In genomic region chr16:75238853-75239371, GRCh38 we compare ENCODE assay signal across 11 cellular contexts. TPM values are rescaled to one million over a fixed set of nuclear protein-coding genes. Genes with fewer than 3 reads are reported as not detected.
DNase-seq lines count a peak whose midpoint lies in the region; ATAC-seq, FAIRE-seq and TF ChIP-seq lines count a peak whose summit lies in the region.
"Had no signal": no experiment of that assay in that cellular context is flagged by ENCODE, and none has a peak within 500 bp of the region (broad histone marks: within the 10 kb centered on the region; RNA-seq: fewer than 3 reads in every experiment).

No MANE protein-coding gene starts in this region.

- no peaks in the 10 kb centered on the region for H3K36me3 Mint-ChIP-seq in CD8-positive, alpha-beta T cell

- no peak overlapping the region for H3K4me3 Mint-ChIP-seq in CD8-positive, alpha-beta T cell

- H3K27me3 Mint-ChIP-seq in CD8-positive, alpha-beta T cell (ENCODE audit: low read depth): no peaks in the 10 kb centered on the region

- H3K27me3 ChIP-seq in BJ (ENCODE audit: control insufficient read depth, insufficient read depth, low read length) (no peaks in the 10 kb centered on the region), pancreas (no peaks in the 10 kb centered on the region)
- H3K27me3 ChIP-seq in CD8-positive, alpha-beta T cell (ENCODE audit: insufficient read depth, low read length): no peaks in the 10 kb centered on the region

- CTCF ChIA-PET in BJ (lab: Yijun Ruan, JAX) (interaction anchor here (1.1 to 1.2 kb wide), 2 partner anchors 9 to 40 kb away, joined by 4 read pairs; no protein-coding TSS in a partner anchor), RWPE1 (lab: Yijun Ruan, JAX) (interaction anchor here (1.1 kb wide), 1 partner anchor 146 kb away, joined by 3 read pairs; no protein-coding TSS in a partner anchor)
- CTCF ChIA-PET in CD8-positive, alpha-beta T cell (lab: Charles Lee): interaction anchor here (13.3 kb wide), 1 partner anchor 143 kb away, joined by 214 read pairs; no protein-coding TSS in a partner anchor

- intact Hi-C loops in pancreas (cut with DNase I): loop anchor here in 1 of 3 donors (5.0 kb wide), 1 partner anchor 143 kb away; no protein-coding TSS in a partner anchor
- intact Hi-C loops in CD8-positive, alpha-beta T cell (cut with DNase I, micrococcal nuclease): no loop called here

- TF ChIP-seq CTCF in BJ (IDR thresholded peaks at IDR 0.05; ENCODE audit: insufficient read depth, low read depth, low read length) (peak; percentile 40; the same call in 1 of the 2 replicates), RWPE1 (conservative IDR thresholded peaks at IDR 0.05; ENCODE audit: low read depth) (no peak), fibroblast of pulmonary artery (IDR thresholded peaks at IDR 0.05; ENCODE audit: low read length, missing control alignments) (peak; percentile 20), pancreas (IDR thresholded peaks at IDR 0.05) (no peak)
- no peak for TF ChIP-seq CTCF in CD8-positive, alpha-beta T cell (IDR thresholded peaks at IDR 0.05)

- ATAC-seq in pancreas: peak; percentile 1 to 10 (median 6)
- no peak for ATAC-seq in CD8-positive, alpha-beta T cell

- H3K9me3 Mint-ChIP-seq in CD8-positive, alpha-beta T cell: no peaks in the 10 kb centered on the region

- peaks cover 71% of the 10 kb centered on the region for H3K36me3 ChIP-seq in BJ (ENCODE audit: control insufficient read depth, insufficient read depth, low read length)
- peaks cover 0 to 36% (median 12%) of the 10 kb centered on the region in 3 donors for H3K36me3 ChIP-seq in pancreas
- no peaks in the 10 kb centered on the region for H3K36me3 ChIP-seq in CD8-positive, alpha-beta T cell (ENCODE audit: insufficient read depth, low read length)

- H3K4me1 Mint-ChIP-seq in CD8-positive, alpha-beta T cell (ENCODE audit: low read depth): peaks cover under 1% of the 10 kb centered on the region

- peaks cover 17 to 24% (median 17%) of the 10 kb centered on the region in 3 donors for H3K4me1 ChIP-seq in pancreas
- H3K4me1 ChIP-seq in CD8-positive, alpha-beta T cell (ENCODE audit: insufficient read depth, low read length): no peaks in the 10 kb centered on the region

- DNase-seq in BJ (ENCODE audit: low read depth) (no peak), RWPE1 (ENCODE audit: low spot score) (no peak), fibroblast of pulmonary artery (ENCODE audit: low read depth) (no peak), pancreas (peak in 1 of 6 donors; percentile 33), RCC 7860 (ENCODE audit: low spot score) (no peak), NCI-H526 treated with DMSO at 0.1 percent for 48 hours (lab: John Stamatoyannopoulos, UW) (no peak), NCI-H2107 treated with DMSO at 0.1 percent for 48 hours (lab: John Stamatoyannopoulos, UW; ENCODE audit: unreplicated experiment) (no peak)
- DNase-seq in CD8-positive, alpha-beta T cell: no peak
- DNase-seq: WERI-Rb-1 had no signal

- POLR2A ChIA-PET in BJ (lab: Charles Lee) (interaction anchor here (0.6 kb wide), 1 partner anchor 87 kb away, joined by 3 read pairs; no protein-coding TSS in a partner anchor), RWPE1 (lab: Yijun Ruan, JAX; ENCODE audit: low non-redundant PET) (no interaction called here)
- POLR2A ChIA-PET in CD8-positive, alpha-beta T cell (lab: Charles Lee): no interaction called here

- no peak overlapping the region for H3K27ac Mint-ChIP-seq in CD8-positive, alpha-beta T cell

- WGBS in pancreas, 2 donors: 28 to 44% methylated on average over 9 to 10 of the region's 10 CpGs

- H3K9me3 ChIP-seq in pancreas: no peaks in the 10 kb centered on the region
- no peaks in the 10 kb centered on the region for H3K9me3 ChIP-seq in CD8-positive, alpha-beta T cell (ENCODE audit: low read length)

- FAIRE-seq in pancreas (lab: Jason Lieb, UNC) (no peak), RCC 7860 (lab: Jason Lieb, UNC) (no peak)

- H3K4me3 ChIP-seq in BJ (ENCODE audit: low read depth, low read length) (no peak overlapping the region), fibroblast of pulmonary artery (replicated peaks; ENCODE audit: low read depth, low read length) (no peak overlapping the region), pancreas (no peak overlapping the region)
- no peak overlapping the region for H3K4me3 ChIP-seq in CD8-positive, alpha-beta T cell (ENCODE audit: low read depth, low read length)

- H3K27ac ChIP-seq in RWPE1 (peak overlapping the region; percentile 90), pancreas (peak overlapping the region; percentile 2 to 74 (median 42))
- no peak overlapping the region for H3K27ac ChIP-seq in CD8-positive, alpha-beta T cell (ENCODE audit: low read depth, low read length)
- H3K27ac ChIP-seq: KMS-11, WERI-Rb-1 had no signal

RNA-seq across cellular contexts. Expression of gene BCAR1, which starts 12.5 kb away (rescaled TPM):
- 28.9 and 57.3 TPM in 2 replicates for polyA plus RNA-seq in BJ (2011; rRNA removed)
- 26.4 and 33.4 TPM in 2 replicates for polyA minus RNA-seq in BJ (2011; rRNA and poly(A)+ RNA removed)
- 10 to 100 TPM; 30.1 to 56.9 (median 40.4) TPM for total RNA-seq in pancreas
- 10 to 100 TPM; 60.1 to 66.7 TPM for polyA plus RNA-seq in pancreas
- total RNA-seq in CD8-positive, alpha-beta T cell: not detected

RNA-seq across cellular contexts. Expression of gene CTRB1, which starts 20.1 kb away (rescaled TPM):
- polyA plus RNA-seq in BJ (2011; rRNA removed) (not detected in 2 replicates), pancreas (over 10,000 TPM; 23,150 to 29,718 TPM)
- not detected in 2 replicates for polyA minus RNA-seq in BJ (2011; rRNA and poly(A)+ RNA removed)
- total RNA-seq in pancreas: over 10,000 TPM; 14,339 to 37,242 (median 26,937) TPM
- not detected for total RNA-seq in CD8-positive, alpha-beta T cell
- total RNA-seq: ureter had no signal

RNA-seq across cellular contexts. Expression of gene CTRB2, which starts 32.0 kb away (rescaled TPM):
- polyA plus RNA-seq in BJ (2011; rRNA removed): not detected in 2 replicates
- polyA minus RNA-seq in BJ (2011; rRNA and poly(A)+ RNA removed): not detected in 2 replicates
- over 10,000 TPM; 36,685 to 57,899 (median 39,778) TPM for total RNA-seq in pancreas
- over 10,000 TPM; 20,002 to 30,463 TPM for polyA plus RNA-seq in pancreas
- total RNA-seq in CD8-positive, alpha-beta T cell: not detected
- total RNA-seq: ureter had no signal

Comparison
In these comparisons a context has a peak if more than half of its experiments do, and no peak if none do; other contexts are left out.
1. CTCF ChIP-seq: peak in BJ (single experiment) and fibroblast of pulmonary artery (single experiment); none in RWPE1 (single experiment), pancreas (0 of 4) and CD8-positive, alpha-beta T cell (single experiment).
2. RNA of gene BCAR1, which starts 12.5 kb away (total RNA-seq): 30.1 to 56.9 TPM in pancreas; not detected in CD8-positive, alpha-beta T cell; every median in the first group is over 10 times any median in the second.
3. RNA of gene CTRB1, which starts 20.1 kb away (total RNA-seq): 14,339 to 37,242 TPM in pancreas; not detected in CD8-positive, alpha-beta T cell; every median in the first group is over 1,000 times any median in the second.
4. RNA of gene CTRB2, which starts 32.0 kb away (total RNA-seq): 36,685 to 57,899 TPM in pancreas; not detected in CD8-positive, alpha-beta T cell; every median in the first group is over 1,000 times any median in the second.